Comparison of ENCODE assay signal across 14 cellular contexts in genomic region chr6:157520117-157520406, GRCh38.
DNase-seq lines count a peak whose midpoint lies in the region; ATAC-seq and TF ChIP-seq lines count a peak whose summit lies in the region.
"Had no signal": no experiment of that assay in that cellular context is flagged by ENCODE, and none has a peak within 500 bp of the region (broad histone marks: within the 10 kb centered on the region; RNA-seq: fewer than 3 reads in every experiment).

No MANE protein-coding gene starts in this region.

- H3K27ac ChIP-seq in GM23338 (ENCODE audit: low read depth) = no peak overlapping the region
- H3K27ac ChIP-seq in SJSA1 = peak overlapping the region; percentile 88
- H3K27ac ChIP-seq: A549, GM23248, HL-60 had no signal

- TF ChIP-seq CTCF in GM23338 (conservative IDR thresholded peaks at IDR 0.05; ENCODE audit: low read depth in 2 of 2) = no peak

- H3F3A ChIP-seq in GM23338 (replicated peaks; ENCODE audit: low read depth) = no peaks in the 10 kb centered on the region

- H3K4me1 Mint-ChIP-seq in GM23338 (peaks cover 24% of the 10 kb centered on the region), immature natural killer cell (peaks cover 45 to 58% of the 10 kb centered on the region in 2 donors)

- DNase-seq in GM23338 (ENCODE audit: low spot score) (no peak), SJSA1 (ENCODE audit: low read depth in 1 of 2, low spot score in 2 of 2) (no peak), immature natural killer cell (no peak), posterior cingulate gyrus (no peak), cerebellar cortex (ENCODE audit: low spot score) (no peak)
- DNase-seq: Calu3, DMS 273 treated with DMSO at 0.1 percent for 48 hours, GM23248, H9, KG1 had no signal

- H3K27ac Mint-ChIP-seq in GM23338 (no peak overlapping the region), immature natural killer cell (peak overlapping the region in 4 of 6 donors; percentile 25 to 90 (median 64))
- H3K27ac Mint-ChIP-seq: H9 had no signal

- H3K79me2 ChIP-seq in GM23338 (replicated peaks; ENCODE audit: insufficient read depth) = no peaks in the 10 kb centered on the region

- no peaks in the 10 kb centered on the region for H3K36me3 ChIP-seq in GM23338 (ENCODE audit: insufficient read depth)
- H3K36me3 ChIP-seq in SJSA1 = no peaks in the 10 kb centered on the region

- H3K9me3 ChIP-seq in SJSA1 (replicated peaks) = no peaks in the 10 kb centered on the region
- H3K9me3 ChIP-seq: A549 had no signal

- intact Hi-C loops in posterior cingulate gyrus (cut with DNase I) = no loop called here

- no peaks in the 10 kb centered on the region for H4K20me1 ChIP-seq in GM23338 (replicated peaks; ENCODE audit: insufficient read depth)

- H3K27me3 Mint-ChIP-seq in GM23338 (ENCODE audit: insufficient read depth, low read depth, poor library complexity) (peaks cover 3% of the 10 kb centered on the region), immature natural killer cell (ENCODE audit: low read depth in 3 of 3) (peaks cover 0 to 10% (median 4%) of the 10 kb centered on the region in 3 donors)

- H3K4me3 Mint-ChIP-seq in GM23338 (no peak overlapping the region), immature natural killer cell (no peak overlapping the region)
- H3K4me3 Mint-ChIP-seq: H9 had no signal

- H3K9me3 Mint-ChIP-seq in GM23338 (no peaks in the 10 kb centered on the region), immature natural killer cell (no peaks in the 10 kb centered on the region)

- no peak overlapping the region for H2AFZ ChIP-seq in GM23338
- H2AFZ ChIP-seq: GM23248 had no signal

- H3K4me2 ChIP-seq in GM23338 = no peak overlapping the region
- H3K4me2 ChIP-seq: A549 had no signal

- peaks cover 27% of the 10 kb centered on the region for H3K4me1 ChIP-seq in GM23338 (ENCODE audit: insufficient read depth)
- H3K4me1 ChIP-seq in SJSA1 (replicated peaks) = peaks cover 61% of the 10 kb centered on the region

- peak; percentile 56 for ATAC-seq in GM23338
- no peak for ATAC-seq in HG03378 (IDR thresholded peaks at IDR 0.05; ENCODE audit: unreplicated experiment)
- no peak for ATAC-seq in GM18868 (IDR thresholded peaks at IDR 0.05; ENCODE audit: unreplicated experiment)
- ATAC-seq: A549 had no signal

- H3K27me3 ChIP-seq in GM23338 (ENCODE audit: insufficient read depth) = no peaks in the 10 kb centered on the region
- H3K27me3 ChIP-seq in SJSA1 (replicated peaks) = no peaks in the 10 kb centered on the region

- no peaks in the 10 kb centered on the region for H3K9me2 ChIP-seq in GM23338 (ENCODE audit: insufficient read depth)

- H3K4me3 ChIP-seq in GM23338 (no peak overlapping the region), SJSA1 (no peak overlapping the region)
- H3K4me3 ChIP-seq: A549, GM23248 had no signal

- H3K36me3 Mint-ChIP-seq in GM23338 (ENCODE audit: low read depth) = no peaks in the 10 kb centered on the region
- no peaks in the 10 kb centered on the region for H3K36me3 Mint-ChIP-seq in immature natural killer cell

TF ChIP-seq in GM23338, 12 proteins besides CTCF, POLR2A, EP300 and RAD21 (continues in another document):
- no peak for TF ChIP-seq ETS1 (IDR thresholded peaks at IDR 0.05)
- TF ChIP-seq ZNF331 (CRISPR knock-in tag; IDR thresholded peaks at IDR 0.05; ENCODE audit: low read depth) = no peak
- no peak for TF ChIP-seq ZNF462 (CRISPR knock-in tag; IDR thresholded peaks at IDR 0.05)
- no peak for TF ChIP-seq STAT1 (IDR thresholded peaks at IDR 0.05; ENCODE audit: unreplicated experiment)
- no peak for TF ChIP-seq EZH2phosphoT487 (IDR thresholded peaks at IDR 0.05; ENCODE audit: unreplicated experiment)
- TF ChIP-seq CREB1 (CRISPR knock-in tag; IDR thresholded peaks at IDR 0.05; ENCODE audit: low read depth) = no peak
- no peak for TF ChIP-seq EZH2 (IDR thresholded peaks at IDR 0.05; ENCODE audit: low read depth, unreplicated experiment)
- TF ChIP-seq ZNF114 (CRISPR knock-in tag; IDR thresholded peaks at IDR 0.05) = no peak
- no peak for TF ChIP-seq NANOG (IDR thresholded peaks at IDR 0.05; ENCODE audit: borderline replicate concordance)
